10 cellular contexts compared by ENCODE assay signal in the genomic region with DNA sequence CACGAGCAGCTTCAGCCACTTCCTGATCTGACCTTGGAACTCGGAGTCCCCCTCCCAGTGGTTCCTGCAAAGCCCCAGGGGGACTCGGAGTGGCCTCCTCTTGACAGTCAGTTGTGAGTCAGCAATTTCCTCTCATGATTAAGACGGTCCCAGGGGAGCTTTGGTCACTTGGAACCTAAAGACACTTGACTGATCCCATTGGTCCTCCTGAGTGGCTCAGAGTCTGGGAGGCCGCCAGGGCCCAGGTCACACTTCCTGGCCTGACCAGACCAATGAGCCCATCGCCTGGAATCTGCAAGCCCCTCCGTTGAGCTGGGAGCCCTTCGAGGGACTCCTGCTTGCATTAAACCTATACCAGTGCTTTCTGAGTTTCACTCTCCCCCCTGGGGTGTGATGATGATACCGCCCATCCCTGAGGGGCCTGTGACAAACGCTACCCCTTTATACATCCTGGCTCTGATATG. TPM values are rescaled to one million over a fixed set of nuclear protein-coding genes. Genes with fewer than 3 reads are reported as not detected.
DNase-seq lines count a peak whose midpoint lies in the region; ATAC-seq and TF ChIP-seq lines count a peak whose summit lies in the region.
"Had no signal": no experiment of that assay in that cellular context is flagged by ENCODE, and none has a peak within 500 bp of the region (broad histone marks: within the 10 kb centered on the region; RNA-seq: fewer than 3 reads in every experiment).

No MANE protein-coding gene starts in this region.

- in situ Hi-C loops in KBM-7 (cut with MboI; ENCODE audit: low pct_unique_long_range_greater_than_20kb, low sequenced_read_pairs), result no loop called here

- TF ChIP-seq CTCF in right atrium auricular region (IDR thresholded peaks at IDR 0.05), result no peak

- no peaks in the 10 kb centered on the region for H3K9me3 ChIP-seq in right atrium auricular region
- H3K9me3 ChIP-seq: body of pancreas had no signal

- H3K4me1 ChIP-seq in right atrium auricular region, result peaks cover 0 to 49% of the 10 kb centered on the region in 2 donors
- H3K4me1 ChIP-seq: body of pancreas had no signal

- DNase-seq in Right ventricle myocardium superior (peak; percentile 67), right atrium auricular region (ENCODE audit: low spot score) (no peak), UCSD-AML1 (lab: John Stamatoyannopoulos, UW; ENCODE audit: unreplicated experiment) (peak; percentile 48), DMS114 treated with DMSO at 0.1 percent for 48 hours (lab: John Stamatoyannopoulos, UW; ENCODE audit: unreplicated experiment) (no peak), KBM-7 (no peak)

- H3K36me3 ChIP-seq in right atrium auricular region, result no peaks in the 10 kb centered on the region

- intact Hi-C loops in Right ventricle myocardium superior (cut with DNase I), result no loop called here

- H3K27me3 ChIP-seq in right atrium auricular region, result peaks cover 0 to 10% of the 10 kb centered on the region in 2 donors
- H3K27me3 ChIP-seq: body of pancreas had no signal

- H3K27ac ChIP-seq in right atrium auricular region, result no peak overlapping the region
- H3K27ac ChIP-seq: body of pancreas had no signal

- peak; percentile 25 for ATAC-seq in Right ventricle myocardium superior (ENCODE audit: poor library complexity)
- ATAC-seq in HG03064 (IDR thresholded peaks at IDR 0.05; ENCODE audit: low read depth, unreplicated experiment), result peak; percentile 60
- no peak for ATAC-seq in GM21528 (IDR thresholded peaks at IDR 0.05; ENCODE audit: low FRiP score, unreplicated experiment)
- no peak for ATAC-seq in GM19397 (IDR thresholded peaks at IDR 0.05; ENCODE audit: unreplicated experiment)
- ATAC-seq: body of pancreas had no signal

- H3K4me3 ChIP-seq in right atrium auricular region, result no peak overlapping the region
- H3K4me3 ChIP-seq: body of pancreas had no signal

RNA-seq across cellular contexts. Expression of a gene that starts 29.1 kb away (rescaled TPM):
- total RNA-seq in Right ventricle myocardium superior, result 27.4 TPM
- 10 to 100 TPM; 15.0 to 20.4 TPM for total RNA-seq in right atrium auricular region

RNA-seq across cellular contexts. Expression of a gene that starts 45.9 kb away (rescaled TPM):
- total RNA-seq in Right ventricle myocardium superior (not detected), right atrium auricular region (not detected)
- total RNA-seq: SK-MEL-5 had no signal

RNA-seq across cellular contexts. Expression of a gene that starts 46.1 kb away (rescaled TPM):
- not detected for total RNA-seq in Right ventricle myocardium superior
- total RNA-seq in right atrium auricular region, result under 1 TPM in 1 of 2 donors, not detected in 1; 0.67 TPM
- total RNA-seq: body of pancreas had no signal

Comparison
In these comparisons a context has a peak if more than half of its experiments do, and no peak if none do; other contexts are left out.
1. DNase-seq: peak in Right ventricle myocardium superior (single experiment) and UCSD-AML1 (single experiment); none in right atrium auricular region (single experiment), DMS114 treated with DMSO at 0.1 percent for 48 hours (single experiment) and KBM-7 (single experiment).
2. ATAC-seq: peak in Right ventricle myocardium superior (single experiment) and HG03064 (single experiment); none in GM21528 (single experiment) and GM19397 (single experiment).